22 cellular contexts compared by ENCODE assay signal in genomic region chr20:45329497-45330319, GRCh38. TPM values are rescaled to one million over a fixed set of nuclear protein-coding genes. Genes with fewer than 3 reads are reported as not detected.
DNase-seq lines count a peak whose midpoint lies in the region; ATAC-seq and TF ChIP-seq lines count a peak whose summit lies in the region.
"Had no signal": no experiment of that assay in that cellular context is flagged by ENCODE, and none has a peak within 500 bp of the region (broad histone marks: within the 10 kb centered on the region; RNA-seq: fewer than 3 reads in every experiment).

No MANE protein-coding gene starts in this region.

- peak overlapping the region; percentile 40 for H2AK5ac ChIP-seq in mesenchymal stem cell (ENCODE audit: low read length, severe bottlenecking)

- H2BK5ac ChIP-seq in mesenchymal stem cell (ENCODE audit: low read depth, low read length, poor library complexity, severe bottlenecking), result no peak overlapping the region

- CTCF ChIA-PET in AG04450 (lab: Charles Lee), result interaction anchor here (1.1 to 1.6 kb wide), 2 partner anchors 18 to 107 kb away, joined by 3 to 8 read pairs; no protein-coding TSS in a partner anchor
- CTCF ChIA-PET in PC-3 (lab: Charles Lee), result no interaction called here

- peak; percentile 18; the same call in 1 of the 2 replicates for TF ChIP-seq CTCF in AG04450 (IDR thresholded peaks at IDR 0.05; ENCODE audit: low read depth, low read length)
- TF ChIP-seq CTCF in PC-3 (conservative IDR thresholded peaks at IDR 0.05; ENCODE audit: low read depth, low read length), result 0 out of 2 replicates have a peak, but pooled peaks have one; percentile 16
- TF ChIP-seq CTCF in epithelial cell of proximal tubule (conservative IDR thresholded peaks at IDR 0.05; ENCODE audit: low read depth, low read length), result peak; percentile 40

- H3K9me3 ChIP-seq in AG04450 (ENCODE audit: control insufficient read depth, insufficient read depth, low read length) (no peaks in the 10 kb centered on the region), PC-3 (ENCODE audit: low read length) (no peaks in the 10 kb centered on the region), mesenchymal stem cell (ENCODE audit: control insufficient read depth, low read length) (no peaks in the 10 kb centered on the region)
- H3K9me3 ChIP-seq: thoracic aorta had no signal

- H3K9ac ChIP-seq in PC-3 (ENCODE audit: low read length), result no peak overlapping the region
- H3K9ac ChIP-seq in mesenchymal stem cell (ENCODE audit: low read length), result no peak overlapping the region

- DNase-seq in AG04450 (ENCODE audit: low read depth, low spot score), result no peak
- no peak for DNase-seq in PC-3
- no peak for DNase-seq in epithelial cell of proximal tubule (ENCODE audit: low read depth)
- no peak for DNase-seq in mesenchymal stem cell
- DNase-seq in AG08395 (ENCODE audit: low spot score), result no peak
- no peak for DNase-seq in NCI-H748 (lab: John Stamatoyannopoulos, UW; ENCODE audit: unreplicated experiment)
- DNase-seq: activated CD4-positive, alpha-beta T cell treated with anti-CD3 and anti-CD28 coated beads for 1 hour; CD4-positive, alpha-beta memory T cell; DND-41; effector CD4-positive, alpha-beta T cell; KBM-7; NCI-H1048; NCI-H2081 treated with DMSO at 0.1 percent for 48 hours; NCI-H510A treated with DMSO at 0.1 percent for 48 hours; retina; T-helper 9 cell had no signal

- H2BK12ac ChIP-seq in mesenchymal stem cell (ENCODE audit: low read length in 2 of 2), result no peak overlapping the region

- H3F3A ChIP-seq in PC-3 (ENCODE audit: low read length, unreplicated experiment), result no peaks in the 10 kb centered on the region

- H3K27me3 ChIP-seq in AG04450 (ENCODE audit: control insufficient read depth, insufficient read depth, low read length) (no peaks in the 10 kb centered on the region), PC-3 (ENCODE audit: low read length) (no peaks in the 10 kb centered on the region), mesenchymal stem cell (ENCODE audit: control insufficient read depth in 1 of 2, insufficient read depth in 1 of 2, low read length in 2 of 2) (no peaks in the 10 kb centered on the region)

- no peak overlapping the region for H3K14ac ChIP-seq in mesenchymal stem cell (ENCODE audit: low read length in 2 of 2)

- H3K79me2 ChIP-seq in PC-3 (ENCODE audit: low read length), result peaks cover 11% of the 10 kb centered on the region

- WGBS in mesenchymal stem cell, result 100% methylated on average over 5 of the region's 7 CpGs

- H4K8ac ChIP-seq in mesenchymal stem cell (ENCODE audit: low read length), result no peak overlapping the region

- peak; percentile 43 for ATAC-seq in PC-3
- ATAC-seq in GM19023 (IDR thresholded peaks at IDR 0.05; ENCODE audit: unreplicated experiment), result no peak
- ATAC-seq in HG02970 (IDR thresholded peaks at IDR 0.05; ENCODE audit: low FRiP score, unreplicated experiment), result no peak
- ATAC-seq: stimulated activated effector memory CD8-positive, alpha-beta T cell treated with anti-CD3 and anti-CD28 coated beads, Interleukin-12 subunit alpha, Interleukin-12 subunit beta, amount 100 ng/mL, for 72 hours had no signal

- POLR2A ChIA-PET in AG04450 (lab: Yijun Ruan, JAX), result interaction anchor here (0.6 to 0.8 kb wide), 3 partner anchors 8 to 641 kb away, joined by 3 to 11 read pairs (median 4); partner anchors contain the start of gene SYS1
- POLR2A ChIA-PET in PC-3 (lab: Charles Lee; ENCODE audit: unreplicated experiment), result interaction anchor here (0.5 kb wide), 1 partner anchor 14 kb away, joined by 3 read pairs; no protein-coding TSS in a partner anchor

- H4K20me1 ChIP-seq in PC-3 (ENCODE audit: low read length), result peaks cover 16% of the 10 kb centered on the region; the same call in 1 of the 2 replicates

- no peak overlapping the region for H3K23ac ChIP-seq in mesenchymal stem cell (ENCODE audit: low read length in 2 of 2)

- 0 out of 2 replicates have a peak, but pooled peaks cover 5% of the 10 kb centered on the region for H3K4me1 ChIP-seq in PC-3 (ENCODE audit: insufficient read depth, low read length)
- H3K4me1 ChIP-seq in mesenchymal stem cell (ENCODE audit: control insufficient read depth, insufficient read depth, low read depth, low read length), result peaks cover 15% of the 10 kb centered on the region

- H3K4ac ChIP-seq in mesenchymal stem cell (ENCODE audit: low read depth in 1 of 2, low read length in 2 of 2), result no peak overlapping the region

- H3K4me3 ChIP-seq in AG04450 (ENCODE audit: low read depth, low read length), result no peak overlapping the region
- H3K4me3 ChIP-seq in PC-3 (ENCODE audit: low read length), result no peak overlapping the region
- H3K4me3 ChIP-seq in epithelial cell of proximal tubule (ENCODE audit: low read depth, low read length), result no peak overlapping the region
- no peak overlapping the region for H3K4me3 ChIP-seq in mesenchymal stem cell (ENCODE audit: insufficient read depth in 1 of 2, low read depth in 1 of 2, low read length in 2 of 2)
- H3K4me3 ChIP-seq: thoracic aorta had no signal

- intact Hi-C loops in PC-3 (cut with micrococcal nuclease), result no loop called here

- H2BK120ac ChIP-seq in mesenchymal stem cell (ENCODE audit: low read depth, low read length), result no peak overlapping the region

- H4K91ac ChIP-seq in mesenchymal stem cell (ENCODE audit: low read length), result no peak overlapping the region

- no peak overlapping the region for H3K4me2 ChIP-seq in PC-3 (ENCODE audit: low read length)
- H3K4me2 ChIP-seq in mesenchymal stem cell (ENCODE audit: low read length, poor library complexity, severe bottlenecking), result no peak overlapping the region

- H3K9me2 ChIP-seq in PC-3 (replicated peaks; ENCODE audit: low read length), result no peaks in the 10 kb centered on the region

- peaks cover 71% of the 10 kb centered on the region for H3K36me3 ChIP-seq in PC-3 (ENCODE audit: low read depth, low read length)
- peaks cover 64 to 85% of the 10 kb centered on the region in 2 experiments for H3K36me3 ChIP-seq in mesenchymal stem cell (ENCODE audit: control insufficient read depth in 1 of 2, insufficient read depth in 2 of 2, low read depth in 1 of 2, low read length in 2 of 2)

- no TSS peak for BruUV-seq in PC-3 (replicated peaks; lab: Mats Ljungman, UMichigan)

- no peak overlapping the region for H2AFZ ChIP-seq in PC-3 (ENCODE audit: low read length)
- H2AFZ ChIP-seq in mesenchymal stem cell (ENCODE audit: low read depth, low read length), result no peak overlapping the region

- no peak overlapping the region for H3K18ac ChIP-seq in mesenchymal stem cell (ENCODE audit: low read depth in 1 of 2, low read length in 2 of 2)

- no peak overlapping the region for H2BK15ac ChIP-seq in mesenchymal stem cell (ENCODE audit: low read depth, poor library complexity, severe bottlenecking)

- H3K27ac ChIP-seq in AG04450 (ENCODE audit: low read depth, low read length), result no peak overlapping the region
- no peak overlapping the region for H3K27ac ChIP-seq in PC-3 (ENCODE audit: low read length)
- H3K27ac ChIP-seq in mesenchymal stem cell (ENCODE audit: low read length, poor library complexity, severe bottlenecking), result peak overlapping the region; percentile 11
- H3K27ac ChIP-seq: thoracic aorta had no signal

- H3K79me1 ChIP-seq in mesenchymal stem cell (replicated peaks; ENCODE audit: low read length, poor library complexity, severe bottlenecking), result peaks cover 33% of the 10 kb centered on the region

RNA-seq across cellular contexts. Expression of gene SDC4, which starts 18.5 kb away (rescaled TPM):
- polyA plus RNA-seq in AG04450 (2011; rRNA removed), result 177 and 204 TPM in 2 replicates
- 280 and 309 TPM in 2 replicates for polyA minus RNA-seq in AG04450 (2011; rRNA and poly(A)+ RNA removed)
- total RNA-seq in PC-3 (2014; rRNA removed) (134 and 167 TPM in 2 replicates), epithelial cell of proximal tubule (153 and 239 TPM in 2 replicates)
- 42.8 TPM for polyA plus RNA-seq in mesenchymal stem cell (2013, experiment 1 of 2)
- 43.8 TPM for polyA plus RNA-seq in mesenchymal stem cell (2013, experiment 2 of 2)

RNA-seq across cellular contexts. Expression of gene MATN4, which starts 21.6 kb away (rescaled TPM):
- 0.04 TPM in 1 of 2 replicates, not detected in the other for polyA plus RNA-seq in AG04450 (2011; rRNA removed)
- polyA minus RNA-seq in AG04450 (2011; rRNA and poly(A)+ RNA removed), result not detected in 2 replicates
- 0.33 TPM in 1 of 2 replicates, not detected in the other for total RNA-seq in PC-3 (2014; rRNA removed)
- total RNA-seq in epithelial cell of proximal tubule, result not detected in 2 replicates
- 0.03 TPM for polyA plus RNA-seq in mesenchymal stem cell (2013, experiment 1 of 2)
- 0.03 TPM for polyA plus RNA-seq in mesenchymal stem cell (2013, experiment 2 of 2)
- total RNA-seq: CD4-positive, alpha-beta memory T cell; neural crest cell had no signal
- polyA plus RNA-seq: CD4-positive, alpha-beta memory T cell had no signal

RNA-seq across cellular contexts. Expression of gene RBPJL, which starts 23.1 kb away (rescaled TPM):
- not detected in 2 replicates for polyA plus RNA-seq in AG04450 (2011; rRNA removed)
- polyA minus RNA-seq in AG04450 (2011; rRNA and poly(A)+ RNA removed), result not detected in 2 replicates
- total RNA-seq in PC-3 (2014; rRNA removed), result not detected in 2 replicates
- total RNA-seq in epithelial cell of proximal tubule, result not detected in 2 replicates
- not detected for polyA plus RNA-seq in mesenchymal stem cell (2013, experiment 1 of 2)
- polyA plus RNA-seq in mesenchymal stem cell (2013, experiment 2 of 2), result not detected
- total RNA-seq: activated T-helper 2 cell treated with anti-CD3 and anti-CD28 coated beads, Interferon-gamma antibody, Interleukin-2, Interleukin-4, amounts not matched to agents 10 μg/mL and 5 μg/mL and 100 μg/mL, durations not matched to agents 14 hours and 24 hours and 36 hours; CD4-positive, alpha-beta memory T cell; neural crest cell; thoracic aorta had no signal
- polyA plus RNA-seq: CD4-positive, alpha-beta memory T cell had no signal

RNA-seq across cellular contexts. Expression of gene SYS1, which starts 33.2 kb away (rescaled TPM):
- 25.1 and 33.4 TPM in 2 replicates for polyA plus RNA-seq in AG04450 (2011; rRNA removed)
- 37.9 and 46.4 TPM in 2 replicates for polyA minus RNA-seq in AG04450 (2011; rRNA and poly(A)+ RNA removed)
- total RNA-seq in PC-3 (2014; rRNA removed) (32.5 and 45.2 TPM in 2 replicates), epithelial cell of proximal tubule (22.6 and 30.3 TPM in 2 replicates)
- 18.6 TPM for polyA plus RNA-seq in mesenchymal stem cell (2013, experiment 1 of 2)
- 17.5 TPM for polyA plus RNA-seq in mesenchymal stem cell (2013, experiment 2 of 2)

RNA-seq across cellular contexts. Expression of gene TP53TG5, which starts 48.4 kb away (rescaled TPM):
- polyA plus RNA-seq in AG04450 (2011; rRNA removed), result not detected in 2 replicates
- polyA minus RNA-seq in AG04450 (2011; rRNA and poly(A)+ RNA removed), result not detected in 2 replicates
- total RNA-seq in PC-3 (2014; rRNA removed) (not detected in 2 replicates), epithelial cell of proximal tubule (not detected in 2 replicates)
- polyA plus RNA-seq in mesenchymal stem cell (2013, experiment 1 of 2), result not detected
- not detected for polyA plus RNA-seq in mesenchymal stem cell (2013, experiment 2 of 2)
- total RNA-seq: activated T-helper 2 cell treated with anti-CD3 and anti-CD28 coated beads, Interferon-gamma antibody, Interleukin-2, Interleukin-4, amounts not matched to agents 10 μg/mL and 5 μg/mL and 100 μg/mL, durations not matched to agents 14 hours and 24 hours and 36 hours; neural crest cell; thoracic aorta had no signal
